8 cellular contexts compared by ENCODE assay signal in genomic region chr7:142478479-142479220, GRCh38.
A peak's percentile ranks its signal among the peaks of the same experiment; 100 is the strongest.
DNase-seq lines count a peak whose midpoint lies in the region; ATAC-seq, FAIRE-seq and TF ChIP-seq lines count a peak whose summit lies in the region.

No MANE protein-coding gene starts in this region.

- no peaks in the 10 kb centered on the region for H3K36me3 ChIP-seq in WERI-Rb-1
- H3K36me3 ChIP-seq in cardiac muscle cell = no peaks in the 10 kb centered on the region

- FAIRE-seq in HTR-8/SVneo (lab: Jason Lieb, UNC) = no peak

- TF ChIP-seq CTCF in WERI-Rb-1 (IDR thresholded peaks at IDR 0.05; ENCODE audit: low read depth, low read length) = peak; percentile 64
- TF ChIP-seq CTCF in cardiac muscle cell (IDR thresholded peaks at IDR 0.05; ENCODE audit: low read depth, low read length) = peak; percentile 78
- peak; percentile 75 for TF ChIP-seq CTCF in retinal pigment epithelial cell (conservative IDR thresholded peaks at IDR 0.05; ENCODE audit: low read depth, low read length)

- H3K9me3 ChIP-seq in WERI-Rb-1 (ENCODE audit: severe bottlenecking) = no peaks in the 10 kb centered on the region
- no peaks in the 10 kb centered on the region for H3K9me3 ChIP-seq in cardiac muscle cell (ENCODE audit: low read depth)

- no peak overlapping the region for H3K27ac ChIP-seq in WERI-Rb-1
- H3K27ac ChIP-seq in cardiac muscle cell = no peak overlapping the region

- H3K27me3 ChIP-seq in WERI-Rb-1 (ENCODE audit: insufficient read depth, low read depth, severe bottlenecking) (no peaks in the 10 kb centered on the region), cardiac muscle cell (no peaks in the 10 kb centered on the region)

- ATAC-seq in GM21786 (IDR thresholded peaks at IDR 0.05; ENCODE audit: unreplicated experiment) = peak; percentile 77

- H3K4me1 ChIP-seq in cardiac muscle cell (ENCODE audit: low read depth) = no peaks in the 10 kb centered on the region

- peak; percentile 50 for DNase-seq in A172 (ENCODE audit: low spot score)
- peak; percentile 71 for DNase-seq in EL
- peak; percentile 64 for DNase-seq in Jurkat, Clone E6-1 (ENCODE audit: low read depth, low spot score)
- peak; percentile 41 for DNase-seq in WERI-Rb-1
- DNase-seq in cardiac muscle cell (ENCODE audit: low read depth in 1 of 2, low spot score in 1 of 2) = peak; percentile 37 to 74
- no peak for DNase-seq in retinal pigment epithelial cell (ENCODE audit: low read depth)
- DNase-seq in HTR-8/SVneo (ENCODE audit: insufficient read length, low spot score) = no peak

- no peak overlapping the region for H3K4me3 ChIP-seq in Jurkat, Clone E6-1 (ENCODE audit: low read length)
- H3K4me3 ChIP-seq in WERI-Rb-1 (ENCODE audit: low read depth, low read length) (no peak overlapping the region), cardiac muscle cell (no peak overlapping the region), retinal pigment epithelial cell (ENCODE audit: low read length) (no peak overlapping the region)

Comparison
In these comparisons a context has a peak if more than half of its experiments do, and no peak if none do; other contexts are left out.
1. DNase-seq: peak in A172 (single experiment), EL (single experiment), Jurkat, Clone E6-1 (single experiment), WERI-Rb-1 (single experiment) and cardiac muscle cell (2 of 2); none in retinal pigment epithelial cell (single experiment) and HTR-8/SVneo (single experiment).
2. Peak in every context shown above with its lines, with median percentiles within 50 percentile points of each other: CTCF ChIP-seq.